35 cellular contexts compared by ENCODE assay signal in genomic region chr2:240635116-240635997, GRCh38. TPM values are rescaled to one million over a fixed set of nuclear protein-coding genes. Genes with fewer than 3 reads are reported as not detected.
DNase-seq lines count a peak whose midpoint lies in the region; ATAC-seq, FAIRE-seq and TF ChIP-seq lines count a peak whose summit lies in the region.
"Had no signal": no experiment of that assay in that cellular context is flagged by ENCODE, and none has a peak within 500 bp of the region (broad histone marks: within the 10 kb centered on the region; RNA-seq: fewer than 3 reads in every experiment).

No MANE protein-coding gene starts in this region.

- FAIRE-seq in kidney (lab: Jason Lieb, UNC): no peak
- FAIRE-seq: GM19239, H1, HTR-8/SVneo, K562, keratinocyte, pancreas had no signal

- in situ Hi-C loops in GM13977 (cut with MboI; ENCODE audit: low pct_unique_long_range_greater_than_20kb, low sequenced_read_pairs, unreplicated experiment) (no loop called here), transverse colon (cut with MboI; ENCODE audit: low pct_ligation_motif_present in 1 of 4, low pct_unique_long_range_greater_than_20kb in 1 of 4, low sequenced_read_pairs in 3 of 4) (no loop called here)

- TF ChIP-seq POLR2A in transverse colon (IDR thresholded peaks at IDR 0.05): no peak

- H2BK120ac ChIP-seq in neuronal stem cell (ENCODE audit: low read depth, low read length): no peak overlapping the region

- no peak for ATAC-seq in heart right ventricle
- ATAC-seq: CD8-positive, alpha-beta T cell; K562; T-cell; WTC11 had no signal

- TF ChIP-seq CTCF in left ventricle myocardium inferior (IDR thresholded peaks at IDR 0.05; ENCODE audit: borderline replicate concordance) (no peak), heart right ventricle (IDR thresholded peaks at IDR 0.05) (no peak), kidney (IDR thresholded peaks at IDR 0.05; ENCODE audit: borderline replicate concordance, extremely low read depth, insufficient read depth) (no peak), foreskin fibroblast (IDR thresholded peaks at IDR 0.05; ENCODE audit: low read depth, low read length) (no peak), GM13977 (IDR thresholded peaks at IDR 0.05; ENCODE audit: extremely low read depth, insufficient read depth, missing control alignments) (no peak), transverse colon (IDR thresholded peaks at IDR 0.05) (no peak)

- H3K4me1 ChIP-seq in left ventricle myocardium inferior (no peaks in the 10 kb centered on the region), heart right ventricle (no peaks in the 10 kb centered on the region), kidney (ENCODE audit: control insufficient read depth in 1 of 2, insufficient read depth in 1 of 2, low read depth in 1 of 2, low read length in 2 of 2) (no peaks in the 10 kb centered on the region), neuronal stem cell (ENCODE audit: control insufficient read depth in 2 of 2, insufficient read depth in 1 of 2, low read depth in 1 of 2, low read length in 2 of 2) (no peaks in the 10 kb centered on the region), transverse colon (no peaks in the 10 kb centered on the region)
- H3K4me1 ChIP-seq: ascending aorta, BE2C, pancreas, SJSA1, thyroid gland had no signal

- peak overlapping the region; percentile 18 for H3K23ac ChIP-seq in neuronal stem cell (ENCODE audit: low read depth, low read length, poor library complexity)

- peak overlapping the region; percentile 3 for H2BK5ac ChIP-seq in neuronal stem cell (ENCODE audit: low read length)

- peak overlapping the region; percentile 89 for H2BK12ac ChIP-seq in neuronal stem cell (ENCODE audit: low read length)

- no peak overlapping the region for H4K8ac ChIP-seq in neuronal stem cell (ENCODE audit: low read depth, low read length)

- DNase-seq in left ventricle myocardium inferior (peak; percentile 5), heart right ventricle (no peak), kidney (peak; percentile 59), neuronal stem cell (ENCODE audit: low spot score) (no peak), foreskin fibroblast (no peak), GM13977 (ENCODE audit: low spot score) (no peak), transverse colon (no peak)
- DNase-seq: activated CD4-positive, alpha-beta T cell treated with anti-CD3 and anti-CD28 coated beads, Interleukin-2, amount 50 U/mL, for 4 hours; BE2C; CD8-positive, alpha-beta T cell; cortex of kidney; EL; NCI-H1048; NCI-H1694; stimulated activated CD4-positive, alpha-beta T cell treated with anti-CD3 and anti-CD28 coated beads, Interleukin-1b, Interleukin-23, amount 100 ng/mL, for 48 hours; thyroid gland had no signal

- no peak overlapping the region for H4K91ac ChIP-seq in neuronal stem cell (ENCODE audit: low read depth, low read length, poor library complexity)

- H3K14ac ChIP-seq in neuronal stem cell (ENCODE audit: low read length): no peak overlapping the region

- H2AFZ ChIP-seq in neuronal stem cell (ENCODE audit: low read length): no peak overlapping the region

- no peak for TF ChIP-seq EP300 in transverse colon (IDR thresholded peaks at IDR 0.05; ENCODE audit: low read depth)

- 75 to 80% methylated on average over 6 of the region's 6 CpGs for WGBS in heart right ventricle, 2 donors
- no CpG with 5 or more reads among the region's 6 CpGs for WGBS in neuronal stem cell (ENCODE audit: extremely low coverage in 2 of 2, insufficient read length in 2 of 2, insufficient replicate concordance in 1 of 2), 2 donors
- WGBS in transverse colon (ENCODE audit: low coverage in 1 of 2), 2 donors: 87% methylated on average over 6 of the region's 6 CpGs; no CpG with 5 or more reads in 1 of the 2 donors

- H3K4me2 ChIP-seq in neuronal stem cell (ENCODE audit: insufficient read depth, low read length, poor library complexity, severe bottlenecking): no peak overlapping the region
- H3K4me2 ChIP-seq: smooth muscle cell had no signal

- H3K36me3 ChIP-seq in left ventricle myocardium inferior (no peaks in the 10 kb centered on the region), heart right ventricle (peaks cover 0 to 2% (median 0%) of the 10 kb centered on the region in 9 donors), kidney (ENCODE audit: control insufficient read depth in 1 of 2, insufficient read depth in 2 of 2, low read length in 2 of 2) (no peaks in the 10 kb centered on the region), neuronal stem cell (replicated peaks in 1 of 2; ENCODE audit: control insufficient read depth in 2 of 2, insufficient read depth in 2 of 2, low read length in 2 of 2) (no peaks in the 10 kb centered on the region), transverse colon (peaks cover 0 to 8% (median 0%) of the 10 kb centered on the region in 4 donors)
- H3K36me3 ChIP-seq: ascending aorta, BE2C, cardiac muscle cell, pancreas, SJSA1, thyroid gland had no signal

- peak overlapping the region; percentile 17 for H3K18ac ChIP-seq in neuronal stem cell (ENCODE audit: low read length)

- H3K9ac ChIP-seq in kidney (ENCODE audit: low read length in 2 of 2): no peak overlapping the region
- H3K9ac ChIP-seq in neuronal stem cell (ENCODE audit: low read depth, low read length, poor library complexity): no peak overlapping the region

- H3K4ac ChIP-seq in neuronal stem cell (ENCODE audit: low read length): no peak overlapping the region

- intact Hi-C loops in left ventricle myocardium inferior (cut with micrococcal nuclease) (no loop called here), heart right ventricle (cut with DNase I) (no loop called here), kidney (cut with DNase I) (no loop called here), transverse colon (cut with DNase I; ENCODE audit: low total_unique reads) (no loop called here)

- no peaks in the 10 kb centered on the region for H3K79me1 ChIP-seq in neuronal stem cell (ENCODE audit: low read depth, low read length)

- H3K4me3 ChIP-seq in left ventricle myocardium inferior (no peak overlapping the region), heart right ventricle (no peak overlapping the region), kidney (ENCODE audit: low read length in 2 of 2) (no peak overlapping the region), neuronal stem cell (ENCODE audit: low read length in 2 of 2) (no peak overlapping the region), foreskin fibroblast (ENCODE audit: low read depth in 1 of 2, low read length in 2 of 2) (no peak overlapping the region), transverse colon (no peak overlapping the region)
- H3K4me3 ChIP-seq: ascending aorta, cardiac muscle cell, K562, lung, pancreas, SJSA1, smooth muscle cell, thyroid gland had no signal

- H2BK15ac ChIP-seq in neuronal stem cell (ENCODE audit: low read length): no peak overlapping the region

- H2AK5ac ChIP-seq in neuronal stem cell (ENCODE audit: low read depth, low read length): peak overlapping the region; percentile 64

- no peak overlapping the region for H3K27ac ChIP-seq in left ventricle myocardium inferior (replicated peaks)
- H3K27ac ChIP-seq in heart right ventricle: no peak overlapping the region
- no peak overlapping the region for H3K27ac ChIP-seq in kidney (ENCODE audit: low read depth in 2 of 2, low read length in 2 of 2)
- no peak overlapping the region for H3K27ac ChIP-seq in neuronal stem cell (replicated peaks; ENCODE audit: low read length)
- H3K27ac ChIP-seq in transverse colon: no peak overlapping the region
- H3K27ac ChIP-seq: ascending aorta, cardiac muscle cell, pancreas, SJSA1, thyroid gland had no signal

- H3K9me3 ChIP-seq in left ventricle myocardium inferior (replicated peaks) (peaks cover 14% of the 10 kb centered on the region), heart right ventricle (peaks cover 0 to 12% (median 7%) of the 10 kb centered on the region in 11 donors), kidney (ENCODE audit: control insufficient read depth in 1 of 2, low read length in 2 of 2) (peaks cover 0 to 3% of the 10 kb centered on the region in 2 donors), neuronal stem cell (replicated peaks in 1 of 2; ENCODE audit: control insufficient read depth in 2 of 2, insufficient read depth in 1 of 2, low read depth in 1 of 2, low read length in 2 of 2) (peaks cover 4 to 16% of the 10 kb centered on the region in 2 donors), transverse colon (no peaks in the 10 kb centered on the region)
- H3K9me3 ChIP-seq: ascending aorta, BE2C, pancreas, thyroid gland had no signal

- H3K27me3 ChIP-seq in left ventricle myocardium inferior (ENCODE audit: low read depth) (peaks cover 5% of the 10 kb centered on the region), heart right ventricle (peaks cover 0 to 8% (median 0%) of the 10 kb centered on the region in 7 donors), neuronal stem cell (ENCODE audit: control insufficient read depth in 3 of 3, insufficient read depth in 3 of 3, low read depth in 1 of 3, low read length in 3 of 3) (peaks cover 0 to 10% (median 0%) of the 10 kb centered on the region in 3 experiments), transverse colon (peaks cover 3% of the 10 kb centered on the region)
- H3K27me3 ChIP-seq: ascending aorta, cardiac muscle cell, pancreas, thyroid gland had no signal

RNA-seq across cellular contexts. Expression of gene GPR35, which starts 10.1 kb away (rescaled TPM):
- total RNA-seq in left ventricle myocardium inferior: 1.3 TPM
- 1 to 10 TPM in 4 of 10 donors, under 1 TPM in 6; 0.40 to 2.1 (median 0.86) TPM for total RNA-seq in heart right ventricle
- 1 to 10 TPM; 1.4 to 5.2 TPM for polyA plus RNA-seq in heart right ventricle
- 6.7 TPM for total RNA-seq in kidney
- 1.7 TPM for polyA plus RNA-seq in kidney (ENCODE audit: insufficient read depth, low read depth, low replicate concordance)
- 0.92 TPM for polyA plus RNA-seq in neuronal stem cell (2013, experiment 1 of 2)
- polyA plus RNA-seq in neuronal stem cell (2013, experiment 2 of 2): 0.96 TPM
- total RNA-seq in transverse colon: 100 to 1,000 TPM in 3 of 4 donors, 10 to 100 TPM in 1; 91.1 to 244 (median 136) TPM
- total RNA-seq: ascending aorta, H1 had no signal

RNA-seq across cellular contexts. Expression of gene AQP12B, which starts 47.3 kb away (rescaled TPM):
- total RNA-seq in left ventricle myocardium inferior (not detected), heart right ventricle (not detected), kidney (not detected), transverse colon (1 to 10 TPM in 1 of 4 donors, under 1 TPM in 1, not detected in 2; 0.55 to 1.5 TPM)
- polyA plus RNA-seq in heart right ventricle (under 1 TPM in 1 of 2 donors, not detected in 1; 0.03 TPM), kidney (ENCODE audit: insufficient read depth, low read depth, low replicate concordance) (not detected)
- not detected for polyA plus RNA-seq in neuronal stem cell (2013, experiment 1 of 2)
- not detected for polyA plus RNA-seq in neuronal stem cell (2013, experiment 2 of 2)
- total RNA-seq: ascending aorta; cardiac muscle cell; CD8-positive, alpha-beta T cell; fibroblast of villous mesenchyme; H1; K562; mucosa of gallbladder; NCI-H460; RPMI7951; SJSA1; smooth muscle cell; T-cell; WTC11 had no signal
- polyA plus RNA-seq: cardiac muscle cell, esophagus, H1, K562, keratinocyte, lung, neural cell, smooth muscle cell had no signal

RNA-seq across cellular contexts. Expression of gene CAPN10, which starts 48.8 kb away (rescaled TPM):
- 31.2 TPM for total RNA-seq in left ventricle myocardium inferior
- total RNA-seq in heart right ventricle: 10 to 100 TPM; 16.8 to 73.8 (median 21.0) TPM
- polyA plus RNA-seq in heart right ventricle: 10 to 100 TPM; 19.1 to 89.5 TPM
- 50.9 TPM for total RNA-seq in kidney
- 26.3 TPM for polyA plus RNA-seq in kidney (ENCODE audit: insufficient read depth, low read depth, low replicate concordance)
- 24.5 TPM for polyA plus RNA-seq in neuronal stem cell (2013, experiment 1 of 2)
- 23.9 TPM for polyA plus RNA-seq in neuronal stem cell (2013, experiment 2 of 2)
- 100 to 1,000 TPM in 1 of 4 donors, 10 to 100 TPM in 3; 41.9 to 118 (median 48.7) TPM for total RNA-seq in transverse colon

RNA-seq across cellular contexts. Expression of gene AQP12A, which starts 56.3 kb away (rescaled TPM):
- total RNA-seq in left ventricle myocardium inferior (not detected), heart right ventricle (not detected), kidney (not detected), transverse colon (not detected)
- polyA plus RNA-seq in heart right ventricle (not detected), kidney (ENCODE audit: insufficient read depth, low read depth, low replicate concordance) (not detected)
- 0.10 TPM for polyA plus RNA-seq in neuronal stem cell (2013, experiment 1 of 2)
- polyA plus RNA-seq in neuronal stem cell (2013, experiment 2 of 2): not detected
- total RNA-seq: ascending aorta; cardiac muscle cell; CD8-positive, alpha-beta T cell; fibroblast of villous mesenchyme; H1; K562; lung; mucosa of gallbladder; NCI-H460; RPMI7951; SJSA1; smooth muscle cell; T-cell; thyroid gland; WTC11 had no signal
- polyA plus RNA-seq: cardiac muscle cell, esophagus, H1, K562, keratinocyte, lung, neural cell, smooth muscle cell had no signal

Comparison
In these comparisons a context has a peak if more than half of its experiments do, and no peak if none do; other contexts are left out.
1. DNase-seq: peak in left ventricle myocardium inferior (single experiment) and kidney (single experiment); none in heart right ventricle (0 of 2), neuronal stem cell (single experiment), foreskin fibroblast (0 of 2), GM13977 (single experiment) and transverse colon (single experiment).
2. RNA of gene GPR35, which starts 10.1 kb away (total RNA-seq): 91.1 to 244 TPM in transverse colon; 6.7 TPM in kidney (single experiment), 1.3 TPM in left ventricle myocardium inferior (single experiment) and 0.40 to 2.1 TPM in heart right ventricle; every median in the first group is over 10 times any median in the second.